In genomic region chrX:18935893-18936292, GRCh38 we compare ENCODE assay signal across 29 cellular contexts.
"Had no signal": no experiment of that assay in that cellular context is flagged by ENCODE, and none has a peak within 500 bp of the region (broad histone marks: within the 10 kb centered on the region; RNA-seq: fewer than 3 reads in every experiment).

No MANE protein-coding gene starts in this region.

- H3K36me3 ChIP-seq: WERI-Rb-1 had no signal

- H3K9me3 ChIP-seq: body of pancreas, esophagus muscularis mucosa, gastrocnemius medialis had no signal

- H3K4me3 ChIP-seq: body of pancreas, esophagus muscularis mucosa, gastrocnemius medialis had no signal

- H3K4me1 ChIP-seq: body of pancreas, esophagus muscularis mucosa, foreskin keratinocyte, gastrocnemius medialis had no signal

- H3K27ac ChIP-seq: body of pancreas, esophagus muscularis mucosa, foreskin keratinocyte, gastrocnemius medialis, WERI-Rb-1 had no signal

- DNase-seq: activated B cell treated with CpG ODN at 0.5 μM for 24 hours; activated CD4-positive, alpha-beta T cell treated with anti-CD3 and anti-CD28 coated beads for 48 hours; activated CD4-positive, alpha-beta T cell treated with anti-CD3 and anti-CD28 coated beads, Interleukin-2, amount 50 U/mL, for 1 hour; activated CD4-positive, alpha-beta T cell treated with anti-CD3 and anti-CD28 coated beads, Interleukin-2, amount 50 U/mL, for 48 hours; activated CD8-positive, alpha-beta memory T cell treated with anti-CD3 and anti-CD28 coated beads for 24 hours; activated CD8-positive, alpha-beta T cell treated with anti-CD3 and anti-CD28 coated beads for 36 hours; activated effector memory CD4-positive, alpha-beta T cell treated with Interleukin-2 at 50 U/mL for 16 hours; activated gamma-delta T cell treated with Interleukin-2 at 50 U/mL for 16 hours; activated naive CD4-positive, alpha-beta T cell treated with anti-CD3 and anti-CD28 coated beads, Interleukin-2, amount 50 U/mL, for 16 hours; activated naive CD4-positive, alpha-beta T cell treated with Interleukin-2 at 50 U/mL for 16 hours; activated T-cell treated with anti-CD3 and anti-CD28 coated beads, Interleukin-2, amount 50 U/mL, for 4 hours; amniotic stem cell; anterior cingulate cortex; body of pancreas; caudate nucleus; cortex of kidney; effector memory CD4-positive, alpha-beta T cell; endodermal cell; foreskin keratinocyte; gastrocnemius medialis; glutamatergic neuron; T-helper 1 cell; T-helper 17 cell; T1000; WERI-Rb-1 had no signal

- ATAC-seq: activated CD4-positive, CD25-positive, alpha-beta regulatory T cell treated with anti-CD3 and anti-CD28 coated beads, Interleukin-2, amount 50 U/mL, for 24 hours; activated CD8-positive, alpha-beta T cell treated with anti-CD3 and anti-CD28 coated beads for 36 hours; activated T-cell treated with anti-CD3 and anti-CD28 coated beads, Interleukin-2, amount 50 U/mL, for 4 hours; activated T-helper 17 cell treated with anti-CD3 and anti-CD28 coated beads, Interleukin-2, amount 50 U/mL, for 72 hours; body of pancreas; foreskin keratinocyte; gastrocnemius medialis; T-helper 17 cell had no signal

- H3K27me3 ChIP-seq: body of pancreas, esophagus muscularis mucosa, foreskin keratinocyte, gastrocnemius medialis had no signal

- FAIRE-seq: colon had no signal
